In genomic region chr7:152759655-152760383, GRCh38 we compare ENCODE assay signal across 8 cellular contexts. TPM values are rescaled to one million over a fixed set of nuclear protein-coding genes. Genes with fewer than 3 reads are reported as not detected.
DNase-seq lines count a peak whose midpoint lies in the region; ATAC-seq, FAIRE-seq and TF ChIP-seq lines count a peak whose summit lies in the region.

Gene ACTR3B, plus strand, starts transcription at chr7:152759752. Its CDS starts 131 bp downstream, at chr7:152759883.

- DNase-seq in NCI-H524 (lab: John Stamatoyannopoulos, UW): peak; percentile 51 to 77
- DNase-seq in NCI-H524 treated with DMSO at 0.1 percent for 48 hours (lab: John Stamatoyannopoulos, UW): no peak
- peak; percentile 79 to 90 for DNase-seq in NCI-H1930 (lab: John Stamatoyannopoulos, UW)
- peak; percentile 85 for DNase-seq in activated B cell treated with CpG ODN at 0.5 μM for 24 hours
- peak; percentile 42 for DNase-seq in bronchial epithelial cell (ENCODE audit: low read depth)
- DNase-seq in inferior parietal cortex (ENCODE audit: extremely low spot score): peak; percentile 77
- peak; percentile 57 for DNase-seq in smooth muscle cell of the brain vasculature (ENCODE audit: low read depth, low spot score)

- no peaks in the 10 kb centered on the region for H3K9me3 Mint-ChIP-seq in activated B cell treated with CpG ODN at 0.5 μM for 24 hours

- intact Hi-C loops in activated B cell treated with CpG ODN at 0.5 μM for 24 hours (cut with micrococcal nuclease): loop anchor here (1.0 to 5.0 kb wide), 6 partner anchors 84 to 1238 kb away; partner anchors contain the start of genes GALNT11, KMT2C and XRCC2

- CTCF ChIA-PET in activated B cell treated with CpG ODN at 0.5 μM for 24 hours (lab: Charles Lee): no interaction called here

- H3K27ac Mint-ChIP-seq in activated B cell treated with CpG ODN at 0.5 μM for 24 hours: peak within 1 kb of the TSS; percentile 87

- no peaks in the 10 kb centered on the region for H3K27me3 ChIP-seq in bronchial epithelial cell (ENCODE audit: control insufficient read depth, insufficient read depth, low read length)

- ATAC-seq in HG02759 (IDR thresholded peaks at IDR 0.05; ENCODE audit: unreplicated experiment): peak; percentile 85
- ATAC-seq in activated B cell treated with CpG ODN at 0.5 μM for 24 hours (ENCODE audit: low read depth): peak; percentile 91

- H3K36me3 Mint-ChIP-seq in activated B cell treated with CpG ODN at 0.5 μM for 24 hours (ENCODE audit: low read depth): peaks cover 2% of the 10 kb centered on the region

- H3K4me3 Mint-ChIP-seq in activated B cell treated with CpG ODN at 0.5 μM for 24 hours: peak within 1 kb of the TSS; percentile 91

- POLR2A ChIA-PET in activated B cell treated with CpG ODN at 0.5 μM for 24 hours (lab: Charles Lee): interaction anchor here (2.6 kb wide), 1 partner anchor 296 kb away, joined by 11 read pairs; no protein-coding TSS in a partner anchor

- FAIRE-seq in bronchial epithelial cell (lab: Jason Lieb, UNC): no peak

- H3K36me3 ChIP-seq in bronchial epithelial cell (ENCODE audit: control insufficient read depth, insufficient read depth, low read length): no peaks in the 10 kb centered on the region

- TF ChIP-seq CTCF in activated B cell treated with CpG ODN at 0.5 μM for 24 hours (IDR thresholded peaks at IDR 0.05) (no peak), bronchial epithelial cell (IDR thresholded peaks at IDR 0.05; ENCODE audit: insufficient read depth, low read length, severe bottlenecking) (no peak)

- peaks cover 21% of the 10 kb centered on the region for H3K4me1 Mint-ChIP-seq in activated B cell treated with CpG ODN at 0.5 μM for 24 hours

- H3K27me3 Mint-ChIP-seq in activated B cell treated with CpG ODN at 0.5 μM for 24 hours: no peaks in the 10 kb centered on the region

- peak within 1 kb of the TSS; percentile 96 for H3K4me3 ChIP-seq in bronchial epithelial cell (ENCODE audit: low read depth, low read length)

RNA-seq across cellular contexts. Expression of gene ACTR3B, which starts in this region (rescaled TPM):
- total RNA-seq in activated B cell treated with CpG ODN at 0.5 μM for 24 hours (11.0 and 11.1 TPM in 2 replicates), bronchial epithelial cell (6.1 and 7.3 TPM in 2 replicates)
